19 cellular contexts compared by ENCODE assay signal in the genomic region with DNA sequence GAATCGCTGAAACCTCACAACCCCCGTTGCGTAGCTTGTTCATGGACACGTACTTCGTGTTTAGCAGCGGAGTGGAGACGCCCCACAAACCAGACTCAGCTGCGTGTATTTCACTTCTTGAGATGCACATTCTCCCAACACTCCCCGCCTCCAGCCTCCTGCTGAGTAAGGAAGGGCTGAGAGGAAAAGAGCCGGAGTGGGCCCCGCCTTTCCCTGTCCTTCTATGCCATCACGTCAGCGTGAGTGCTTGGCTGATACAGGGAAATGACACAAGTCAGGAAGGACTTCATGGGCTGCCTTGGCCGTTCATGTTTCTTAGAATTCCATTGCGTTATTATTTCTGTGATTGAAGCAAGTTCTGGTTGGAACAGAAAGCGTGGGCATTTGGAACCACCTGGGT.
DNase-seq lines count a peak whose midpoint lies in the region; ATAC-seq, FAIRE-seq and TF ChIP-seq lines count a peak whose summit lies in the region.
"Had no signal": no experiment of that assay in that cellular context is flagged by ENCODE, and none has a peak within 500 bp of the region (broad histone marks: within the 10 kb centered on the region; RNA-seq: fewer than 3 reads in every experiment).

No MANE protein-coding gene starts in this region.

- intact Hi-C loops in IMR-90 (cut with micrococcal nuclease): loop anchor here (10.0 kb wide), 1 partner anchor 53 kb away; no protein-coding TSS in a partner anchor

- peak overlapping the region; percentile 20 for H2AK9ac ChIP-seq in IMR-90 (replicated peaks; ENCODE audit: low read depth, low read length, poor library complexity)

- H2BK5ac ChIP-seq in IMR-90 (ENCODE audit: low read depth, low read length, poor library complexity, severe bottlenecking) (no peak overlapping the region), H1 (ENCODE audit: low read depth, low read length) (no peak overlapping the region)

- H3K4me1 Mint-ChIP-seq in neural crest cell: peaks cover 7% of the 10 kb centered on the region
- H3K4me1 Mint-ChIP-seq: naive thymus-derived CD8-positive, alpha-beta T cell had no signal

- H3K4ac ChIP-seq in IMR-90 (ENCODE audit: low read depth, low read length) (no peak overlapping the region), H1 (replicated peaks; ENCODE audit: insufficient read length, low read depth, low read length) (no peak overlapping the region)

- H3K4me1 ChIP-seq in IMR-90 (ENCODE audit: control insufficient read depth, insufficient read depth, low read length) (no peaks in the 10 kb centered on the region), H1 (replicated peaks in 1 of 4; ENCODE audit: control insufficient read depth in 3 of 4, insufficient read depth in 4 of 4, low read length in 3 of 4) (peaks cover 0 to 3% (median 0%) of the 10 kb centered on the region in 4 experiments; a peak in 1 of 7 replicates)
- H3K4me1 ChIP-seq: BLaER1, esophagus muscularis mucosa, psoas muscle had no signal

- H3K9me3 Mint-ChIP-seq in neural crest cell: no peaks in the 10 kb centered on the region
- H3K9me3 Mint-ChIP-seq: naive thymus-derived CD8-positive, alpha-beta T cell had no signal

- H4K8ac ChIP-seq in IMR-90 (ENCODE audit: low read depth in 2 of 2, low read length in 2 of 2) (no peak overlapping the region), H1 (ENCODE audit: extremely low read depth, insufficient read depth, low read length) (peak overlapping the region; percentile 86; the same call in 1 of the 2 replicates)

- H3K23me2 ChIP-seq in H1 (ENCODE audit: low read depth, low read length): no peaks in the 10 kb centered on the region

- dilution Hi-C loops in IMR-90 (cut with HindIII; ENCODE audit: low sequenced_read_pairs, unreplicated experiment): no loop called here

- H2AFZ ChIP-seq in IMR-90 (replicated peaks; ENCODE audit: low read length, poor library complexity): peak overlapping the region; percentile 64
- H2AFZ ChIP-seq in H1 (ENCODE audit: low read length): no peak overlapping the region

- H2BK15ac ChIP-seq in IMR-90 (ENCODE audit: low read depth, low read length) (no peak overlapping the region), H1 (ENCODE audit: low read length) (no peak overlapping the region)

- no peak overlapping the region for H3K4me2 ChIP-seq in IMR-90 (ENCODE audit: low read depth, low read length)
- no peak overlapping the region for H3K4me2 ChIP-seq in H1 (ENCODE audit: insufficient read depth in 1 of 2, low read depth in 2 of 2, low read length in 2 of 2)
- H3K4me2 ChIP-seq: BLaER1 had no signal

- no peak overlapping the region for H4K91ac ChIP-seq in IMR-90 (ENCODE audit: insufficient read depth, low read depth, low read length)
- H4K91ac ChIP-seq in H1 (replicated peaks; ENCODE audit: insufficient read length, low read length): no peak overlapping the region

- no peaks in the 10 kb centered on the region for H3K9me1 ChIP-seq in IMR-90 (ENCODE audit: insufficient read depth, low read length)

- H3K27me3 Mint-ChIP-seq in neural crest cell (ENCODE audit: low read depth): peaks cover 7% of the 10 kb centered on the region

- ATAC-seq in IMR-90 (ENCODE audit: low read depth) (peak; percentile 49), GM18511 (IDR thresholded peaks at IDR 0.05; ENCODE audit: unreplicated experiment) (no peak), HG03378 (IDR thresholded peaks at IDR 0.05; ENCODE audit: unreplicated experiment) (no peak)
- ATAC-seq: activated CD8-positive, alpha-beta T cell treated with anti-CD3 and anti-CD28 coated beads, Interleukin-2, amount 10 ng/mL, durations not matched to agents 7 days and 5 days; naive thymus-derived CD8-positive, alpha-beta T cell had no signal

- no peaks in the 10 kb centered on the region for H3K79me1 ChIP-seq in IMR-90 (ENCODE audit: low read depth in 1 of 2, low read length in 2 of 2)
- no peaks in the 10 kb centered on the region for H3K79me1 ChIP-seq in H1 (ENCODE audit: low read depth, low read length)

- H3K9me3 ChIP-seq in IMR-90 (ENCODE audit: control insufficient read depth, insufficient read depth, low read length) (peaks cover 5% of the 10 kb centered on the region; the same call in 1 of the 2 replicates), H1 (ENCODE audit: insufficient read depth in 2 of 2, low read depth in 1 of 2, low read length in 1 of 2) (no peaks in the 10 kb centered on the region)
- H3K9me3 ChIP-seq: BLaER1, esophagus muscularis mucosa, psoas muscle had no signal

- no peak for TF ChIP-seq POLR2A in IMR-90 (IDR thresholded peaks at IDR 0.05; ENCODE audit: low read depth, low read length)
- TF ChIP-seq POLR2A in H1 (IDR thresholded peaks at IDR 0.05; ENCODE audit: control extremely low read depth in 1 of 2, low read depth in 2 of 2, low read length in 2 of 2): no peak

- in situ Hi-C loops in IMR-90 (cut with MboI; ENCODE audit: low sequenced_read_pairs): no loop called here

- H2BK120ac ChIP-seq in IMR-90 (ENCODE audit: low read depth, low read length): no peak overlapping the region
- H2BK120ac ChIP-seq in H1 (replicated peaks; ENCODE audit: low read depth, low read length): peak overlapping the region; percentile 54

- no peak overlapping the region for H3K4me3 Mint-ChIP-seq in neural crest cell
- H3K4me3 Mint-ChIP-seq: activated CD8-positive, alpha-beta T cell treated with anti-CD3 and anti-CD28 coated beads, Interleukin-2, amount 10 ng/mL, durations not matched to agents 7 days and 5 days; naive thymus-derived CD8-positive, alpha-beta T cell had no signal

- no peak overlapping the region for H2AK5ac ChIP-seq in IMR-90 (ENCODE audit: low read depth, low read length)
- H2AK5ac ChIP-seq in H1 (ENCODE audit: low read depth, low read length): no peak overlapping the region

- H2BK20ac ChIP-seq in IMR-90 (ENCODE audit: low read depth, low read length) (no peak overlapping the region), H1 (ENCODE audit: low read length) (no peak overlapping the region)

- no peak overlapping the region for H3K14ac ChIP-seq in IMR-90 (replicated peaks; ENCODE audit: low read depth, low read length)
- H3K14ac ChIP-seq in H1 (ENCODE audit: insufficient read length): no peak overlapping the region

- H3K27ac ChIP-seq in IMR-90 (ENCODE audit: insufficient read depth, low read length): no peak overlapping the region
- no peak overlapping the region for H3K27ac ChIP-seq in H1 (ENCODE audit: low read depth, low read length)
- H3K27ac ChIP-seq: BLaER1, coronary artery, esophagus muscularis mucosa, psoas muscle, WERI-Rb-1 had no signal

- H3K79me2 ChIP-seq in H1 (ENCODE audit: control insufficient read depth in 1 of 2, insufficient read depth in 2 of 2, low read length in 2 of 2): no peaks in the 10 kb centered on the region

- H4K20me1 ChIP-seq in IMR-90 (ENCODE audit: insufficient read depth, low read length) (no peaks in the 10 kb centered on the region), H1 (replicated peaks in 1 of 2; ENCODE audit: control insufficient read depth in 1 of 2, insufficient read depth in 2 of 2, low read length in 2 of 2) (no peaks in the 10 kb centered on the region)
- H4K20me1 ChIP-seq: BLaER1 had no signal

- no peaks in the 10 kb centered on the region for H3K36me3 Mint-ChIP-seq in neural crest cell (ENCODE audit: low read depth)
- H3K36me3 Mint-ChIP-seq: naive thymus-derived CD8-positive, alpha-beta T cell had no signal

- H2BK12ac ChIP-seq in H1 (ENCODE audit: low read depth, low read length): no peak overlapping the region

- FAIRE-seq in H1 (lab: Jason Lieb, UNC): no peak

- H3K36me3 ChIP-seq in IMR-90 (ENCODE audit: control insufficient read depth, insufficient read depth, low read length) (no peaks in the 10 kb centered on the region), H1 (ENCODE audit: control insufficient read depth in 2 of 4, insufficient read depth in 4 of 4, low read length in 3 of 4) (no peaks in the 10 kb centered on the region)
- H3K36me3 ChIP-seq: BLaER1, esophagus muscularis mucosa, WERI-Rb-1 had no signal

- no peak for TF ChIP-seq EP300 in H1 (IDR thresholded peaks at IDR 0.05; ENCODE audit: borderline replicate concordance in 1 of 2, low read depth in 2 of 2, low read length in 2 of 2)

- DNase-seq in EL (peak; percentile 40), IMR-90 (peak; percentile 10), H1 (ENCODE audit: low read depth in 1 of 2, low spot score in 2 of 2) (no peak), neural crest cell (ENCODE audit: low read depth, low spot score) (no peak), OCI-M2 (lab: John Stamatoyannopoulos, UW; ENCODE audit: unreplicated experiment) (no peak)
- DNase-seq in activated CD4-positive, alpha-beta T cell treated with anti-CD3 and anti-CD28 coated beads, Interleukin-2, amount 50 U/mL, for 48 hours: no peak
- DNase-seq: activated CD8-positive, alpha-beta T cell treated with anti-CD3 and anti-CD28 coated beads, Interleukin-2, amount 10 ng/mL, durations not matched to agents 7 days and 5 days; amniotic stem cell; NCI-H1930; RPMI8226; stimulated activated CD4-positive, alpha-beta T cell treated with anti-CD3 and anti-CD28 coated beads, Interleukin-1b, Interleukin-23, amount 100 ng/mL, for 48 hours; WERI-Rb-1 had no signal

- H3K27me3 ChIP-seq in IMR-90 (ENCODE audit: control insufficient read depth, insufficient read depth, low read length) (peaks cover 48% of the 10 kb centered on the region), H1 (replicated peaks in 1 of 4; ENCODE audit: control insufficient read depth in 3 of 4, extremely low read depth in 1 of 4, insufficient read depth in 3 of 4, low read length in 3 of 4) (no peaks in the 10 kb centered on the region; a peak in 2 of 7 replicates)

- H3K56ac ChIP-seq in IMR-90 (ENCODE audit: extremely low read depth, insufficient read depth, low read length) (no peak overlapping the region), H1 (replicated peaks; ENCODE audit: insufficient read length, low read depth, low read length) (no peak overlapping the region)

- H3K4me3 ChIP-seq in IMR-90 (ENCODE audit: insufficient read depth, low read depth, low read length) (no peak overlapping the region), H1 (ENCODE audit: extremely low read depth in 1 of 4, insufficient read depth in 2 of 4, low read depth in 3 of 4, low read length in 4 of 4) (no peak overlapping the region)
- H3K4me3 ChIP-seq: BLaER1, coronary artery, esophagus muscularis mucosa, psoas muscle had no signal

- no peak overlapping the region for H4K5ac ChIP-seq in IMR-90 (ENCODE audit: low read depth, low read length)
- no peak overlapping the region for H4K5ac ChIP-seq in H1 (ENCODE audit: insufficient read length, low read depth, low read length)

- POLR2A ChIA-PET in IMR-90 (lab: Charles Lee; ENCODE audit: unreplicated experiment) (no interaction called here), H1 (lab: Charles Lee; ENCODE audit: partially characterized antibody) (interaction anchor here (0.7 kb wide), 1 partner anchor 99 kb away, joined by 3 read pairs; no protein-coding TSS in a partner anchor)

- no peak overlapping the region for H3K9ac ChIP-seq in IMR-90 (ENCODE audit: low read depth, low read length)
- H3K9ac ChIP-seq in H1 (replicated peaks in 1 of 4; ENCODE audit: extremely low read depth in 1 of 4, low read depth in 3 of 4, low read length in 3 of 4): no peak overlapping the region
- H3K9ac ChIP-seq: BLaER1 had no signal

- H3K18ac ChIP-seq in IMR-90 (ENCODE audit: low read depth, low read length) (no peak overlapping the region), H1 (ENCODE audit: extremely low read depth, low read length) (no peak overlapping the region)

- CTCF ChIA-PET in IMR-90 (lab: Yijun Ruan, JAX) (interaction anchor here (1.0 kb wide), 1 partner anchor 16 kb away, joined by 3 read pairs; no protein-coding TSS in a partner anchor), H1 (lab: Charles Lee; ENCODE audit: partially characterized antibody) (interaction anchor here (1.1 to 2.1 kb wide), 7 partner anchors 13 to 62 kb away, joined by 3 to 8 read pairs (median 4); no protein-coding TSS in a partner anchor)

- H3K23ac ChIP-seq in IMR-90 (ENCODE audit: low read depth, low read length) (no peak overlapping the region), H1 (ENCODE audit: insufficient read length) (no peak overlapping the region)

- TF ChIP-seq RAD21 in IMR-90 (IDR thresholded peaks at IDR 0.05; ENCODE audit: low read length): no peak
- no peak for TF ChIP-seq RAD21 in H1 (IDR thresholded peaks at IDR 0.05 in 1 of 2, conservative IDR thresholded peaks at IDR 0.05 in 1 of 2; ENCODE audit: low read depth in 2 of 2, low read length in 2 of 2)

- H3K27ac Mint-ChIP-seq in neural crest cell (ENCODE audit: unreplicated experiment): peak overlapping the region; percentile 57
- H3K27ac Mint-ChIP-seq: activated CD8-positive, alpha-beta T cell treated with anti-CD3 and anti-CD28 coated beads, Interleukin-2, amount 10 ng/mL, durations not matched to agents 7 days and 5 days had no signal

- BruUV-seq in IMR-90 (replicated peaks; lab: Mats Ljungman, UMichigan): no TSS peak

- 70% methylated on average over 2 of the region's 16 CpGs; no CpG with 5 or more reads in 1 of the 2 experiments for WGBS in IMR-90 (ENCODE audit: extremely low coverage in 2 of 2, insufficient read length in 1 of 2), 2 experiments
- WGBS in H1 (ENCODE audit: extremely low coverage in 1 of 2, insufficient coverage in 1 of 2, insufficient read length in 1 of 2, insufficient replicate concordance in 2 of 2, low coverage in 1 of 2, low lambda C conversion rate in 2 of 2, missing lambda C conversion rate in 1 of 2), 2 experiments: 70% methylated on average over 16 of the region's 16 CpGs; no CpG with 5 or more reads in 1 of the 2 experiments

- TF ChIP-seq CTCF in IMR-90 (conservative IDR thresholded peaks at IDR 0.05; ENCODE audit: low read depth, low read length) (no peak), H1 (IDR thresholded peaks at IDR 0.05; ENCODE audit: control extremely low read depth in 1 of 3, insufficient read depth in 1 of 3, low read depth in 1 of 3, low read length in 3 of 3) (no peak), neural crest cell (conservative IDR thresholded peaks at IDR 0.05) (no peak)

Comparison
In these comparisons a context has a peak if more than half of its experiments do, and no peak if none do; other contexts are left out.
1. DNase-seq: peak in EL (single experiment) and IMR-90 (single experiment); none in H1 (0 of 2), neural crest cell (single experiment), OCI-M2 (single experiment) and activated CD4-positive, alpha-beta T cell treated with anti-CD3 and anti-CD28 coated beads, Interleukin-2, amount 50 U/mL, for 48 hours (0 of 2).